ENCODE assay signal across 5 cellular contexts in genomic region chr2:240680185-240680584, GRCh38. TPM values are rescaled to one million over a fixed set of nuclear protein-coding genes. Genes with fewer than 3 reads are reported as not detected.
"Had no signal": no experiment of that assay in that cellular context is flagged by ENCODE, and none has a peak within 500 bp of the region (broad histone marks: within the 10 kb centered on the region; RNA-seq: fewer than 3 reads in every experiment).

No MANE protein-coding gene starts in this region.

RNA-seq across cellular contexts. Expression of gene AQP12B, which starts 2.5 kb away (rescaled TPM):
- total RNA-seq: HepG2, HT-29, HT1080, IMR-90, K562 had no signal

RNA-seq across cellular contexts. Expression of gene AQP12A, which starts 11.5 kb away (rescaled TPM):
- total RNA-seq: HepG2, HT-29, HT1080, IMR-90, K562 had no signal

RNA-seq across cellular contexts. Expression of gene GPR35, which starts 54.9 kb away (rescaled TPM):
- total RNA-seq: IMR-90 had no signal
